Comparison of ENCODE assay signal across 8 cellular contexts in the genomic region with DNA sequence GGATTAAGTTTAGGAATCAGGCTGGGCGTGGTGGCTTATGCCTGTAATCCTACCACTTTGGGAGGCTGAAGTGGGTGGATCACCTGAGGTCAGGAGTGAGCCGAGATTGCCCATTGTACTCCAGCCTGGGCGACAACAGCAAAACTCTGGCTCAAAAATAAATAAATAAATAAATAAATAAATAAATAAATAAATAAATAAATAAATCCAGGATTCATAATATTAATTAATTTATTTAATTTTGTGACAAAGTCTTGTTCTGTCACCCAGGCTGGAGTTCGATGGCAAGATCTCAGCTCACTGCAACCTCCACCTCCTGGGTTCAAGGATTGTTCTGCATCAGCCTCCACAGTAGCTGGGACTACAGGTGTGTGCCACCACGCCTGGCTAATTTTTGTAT.
"Had no signal": no experiment of that assay in that cellular context is flagged by ENCODE, and none has a peak within 500 bp of the region (broad histone marks: within the 10 kb centered on the region; RNA-seq: fewer than 3 reads in every experiment).

No MANE protein-coding gene starts in this region.

- DNase-seq: GM23248, GOT3, H7, KBM-7 had no signal

- H3K4me3 ChIP-seq: GM23248, HAP-1 had no signal

- FAIRE-seq: HepG2 had no signal

- H3K27ac ChIP-seq: GM23248, HL-60 had no signal

- H3K9me3 ChIP-seq: HAP-1 had no signal

- ATAC-seq: HCT116, HepG2 had no signal
